In the genomic region with DNA sequence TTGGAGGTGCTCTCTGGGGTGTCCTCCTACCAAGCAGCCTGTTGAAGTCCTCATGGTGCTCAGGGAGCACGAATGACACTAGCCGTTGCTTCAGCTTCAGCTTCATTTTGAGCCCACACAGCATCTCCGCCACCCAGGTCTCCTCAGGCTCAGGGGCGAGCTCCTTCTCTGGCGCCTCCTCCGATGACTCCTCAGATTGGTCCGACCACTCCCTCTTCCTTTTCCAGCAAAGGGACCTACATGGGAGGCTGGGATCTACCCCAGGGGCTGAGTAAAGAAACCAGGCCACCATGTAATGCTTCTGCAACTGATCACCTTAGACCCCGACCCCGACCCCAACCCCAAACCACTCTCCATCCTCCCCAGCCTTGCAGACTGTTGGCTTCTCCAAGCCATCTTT, we compare ENCODE assay signal across 37 cellular contexts. TPM values are rescaled to one million over a fixed set of nuclear protein-coding genes. Genes with fewer than 3 reads are reported as not detected.
"Had no signal": no experiment of that assay in that cellular context is flagged by ENCODE, and none has a peak within 500 bp of the region (broad histone marks: within the 10 kb centered on the region; RNA-seq: fewer than 3 reads in every experiment).

No MANE protein-coding gene starts in this region.

- H3K27ac ChIP-seq: adrenal gland, ascending aorta, body of pancreas, brain microvascular endothelial cell, cardiac muscle cell had no signal

- ATAC-seq: activated naive CD4-positive, alpha-beta T cell treated with anti-CD3 and anti-CD28 coated beads, Interleukin-2, amount 50 U/mL, for 72 hours; activated naive CD8-positive, alpha-beta T cell treated with anti-CD3 and anti-CD28 coated beads, Interleukin-2, amount 50 U/mL, for 24 hours; activated T-cell treated with anti-CD3 and anti-CD28 coated beads, Interleukin-2, amount 50 U/mL, for 4 hours; activated T-cell treated with anti-CD3 and anti-CD28 coated beads, Interleukin-2, amount 50 U/mL, for 72 hours; activated T-helper 17 cell treated with anti-CD3 and anti-CD28 coated beads, Interleukin-2, amount 50 U/mL, for 72 hours; body of pancreas had no signal

- DNase-seq: activated effector memory CD4-positive, alpha-beta T cell treated with anti-CD3 and anti-CD28 coated beads, Interleukin-2, amount 50 U/mL, for 16 hours; activated effector memory CD4-positive, alpha-beta T cell treated with Interleukin-2 at 50 U/mL for 16 hours; activated gamma-delta T cell; activated gamma-delta T cell treated with Interleukin-2 at 50 U/mL for 16 hours; activated naive CD4-positive, alpha-beta T cell; activated naive CD4-positive, alpha-beta T cell treated with anti-CD3 and anti-CD28 coated beads for 36 hours; activated naive CD4-positive, alpha-beta T cell treated with anti-CD3 and anti-CD28 coated beads, Interleukin-2, amount 10 ng/mL, durations not matched to agents 7 days and 5 days; activated naive CD4-positive, alpha-beta T cell treated with anti-CD3 and anti-CD28 coated beads, Interleukin-2, amount 50 U/mL, for 16 hours; activated naive CD4-positive, alpha-beta T cell treated with Interleukin-2 at 50 U/mL for 16 hours; activated naive CD8-positive, alpha-beta T cell treated with anti-CD3 and anti-CD28 coated beads for 36 hours; activated naive CD8-positive, alpha-beta T cell treated with anti-CD3 and anti-CD28 coated beads, Interleukin-2, amount 10 ng/mL, durations not matched to agents 7 days and 5 days; activated naive CD8-positive, alpha-beta T cell treated with anti-CD3 and anti-CD28 coated beads, Interleukin-2, amount 50 U/mL, for 24 hours; activated T-cell treated with anti-CD3 and anti-CD28 coated beads, Interleukin-2, amount 50 U/mL, for 1 hour; activated T-cell treated with anti-CD3 and anti-CD28 coated beads, Interleukin-2, amount 50 U/mL, for 24 hours; activated T-cell treated with anti-CD3 and anti-CD28 coated beads, Interleukin-2, amount 50 U/mL, for 4 hours; activated T-cell treated with anti-CD3 and anti-CD28 coated beads, Interleukin-2, amount 50 U/mL, for 48 hours; activated T-cell treated with anti-CD3 and anti-CD28 coated beads, Interleukin-2, amount 50 U/mL, for 72 hours; adrenal gland; amniotic stem cell; amygdala; anterior cingulate cortex; aorta; body of pancreas; brain microvascular endothelial cell; caudate nucleus; central memory CD4-positive, alpha-beta T cell; cerebellar nuclear complex had no signal

- H3K4me3 ChIP-seq: adrenal gland, ascending aorta, body of pancreas, cardiac muscle cell had no signal

- H3K27me3 Mint-ChIP-seq: activated naive CD4-positive, alpha-beta T cell treated with anti-CD3 and anti-CD28 coated beads, Interleukin-2, amount 10 ng/mL, durations not matched to agents 7 days and 5 days; activated naive CD4-positive, alpha-beta T cell treated with anti-CD3 and anti-CD28 coated beads, Interleukin-2, amount 50 U/mL, for 24 hours; activated naive CD8-positive, alpha-beta T cell; activated naive CD8-positive, alpha-beta T cell treated with anti-CD3 and anti-CD28 coated beads for 36 hours; activated naive CD8-positive, alpha-beta T cell treated with anti-CD3 and anti-CD28 coated beads, Interleukin-2, amount 10 ng/mL, durations not matched to agents 7 days and 5 days; activated naive CD8-positive, alpha-beta T cell treated with anti-CD3 and anti-CD28 coated beads, Interleukin-2, amount 50 U/mL, for 24 hours; activated T-cell treated with anti-CD3 and anti-CD28 coated beads, Interleukin-2, amount 50 U/mL, for 24 hours; activated T-helper 17 cell treated with anti-CD3 and anti-CD28 coated beads, Interleukin-2, amount 50 U/mL, for 72 hours; brain; central memory CD8-positive, alpha-beta T cell had no signal

- H3K4me1 Mint-ChIP-seq: activated naive CD4-positive, alpha-beta T cell treated with anti-CD3 and anti-CD28 coated beads, Interleukin-2, amount 10 ng/mL, durations not matched to agents 7 days and 5 days; activated naive CD4-positive, alpha-beta T cell treated with anti-CD3 and anti-CD28 coated beads, Interleukin-2, amount 50 U/mL, for 24 hours; activated naive CD8-positive, alpha-beta T cell treated with anti-CD3 and anti-CD28 coated beads for 36 hours; activated naive CD8-positive, alpha-beta T cell treated with anti-CD3 and anti-CD28 coated beads, Interleukin-2, amount 10 ng/mL, durations not matched to agents 7 days and 5 days; activated naive CD8-positive, alpha-beta T cell treated with anti-CD3 and anti-CD28 coated beads, Interleukin-2, amount 50 U/mL, for 24 hours; brain had no signal

- H3K27me3 ChIP-seq: adrenal gland, ascending aorta, body of pancreas, brain microvascular endothelial cell, cardiac muscle cell had no signal

- H3K4me3 Mint-ChIP-seq: activated naive CD4-positive, alpha-beta T cell treated with anti-CD3 and anti-CD28 coated beads for 36 hours; activated naive CD4-positive, alpha-beta T cell treated with anti-CD3 and anti-CD28 coated beads, Interleukin-2, amount 10 ng/mL, durations not matched to agents 7 days and 5 days; activated naive CD4-positive, alpha-beta T cell treated with anti-CD3 and anti-CD28 coated beads, Interleukin-2, amount 50 U/mL, for 24 hours; activated naive CD8-positive, alpha-beta T cell; activated naive CD8-positive, alpha-beta T cell treated with anti-CD3 and anti-CD28 coated beads for 36 hours; activated naive CD8-positive, alpha-beta T cell treated with anti-CD3 and anti-CD28 coated beads, Interleukin-2, amount 10 ng/mL, durations not matched to agents 7 days and 5 days; activated naive CD8-positive, alpha-beta T cell treated with anti-CD3 and anti-CD28 coated beads, Interleukin-2, amount 50 U/mL, for 24 hours; activated T-cell treated with anti-CD3 and anti-CD28 coated beads, Interleukin-2, amount 50 U/mL, for 24 hours; activated T-cell treated with anti-CD3 and anti-CD28 coated beads, Interleukin-2, amount 50 U/mL, for 4 hours; activated T-cell treated with anti-CD3 and anti-CD28 coated beads, Interleukin-2, amount 50 U/mL, for 72 hours; activated T-helper 1 cell treated with anti-CD3 and anti-CD28 coated beads, Interleukin-12 subunit alpha, Interleukin-12 subunit beta, Interleukin-2, Interleukin-4 antibody, amounts not matched to agents 30 ng/mL and 10 ng/mL and 1 ng/mL, durations not matched to agents 14 hours and 24 hours and 36 hours; activated T-helper 17 cell treated with anti-CD3 and anti-CD28 coated beads, Interleukin-2, amount 50 U/mL, for 72 hours; brain; central memory CD8-positive, alpha-beta T cell had no signal

- H3K4me1 ChIP-seq: adrenal gland, ascending aorta, body of pancreas had no signal

- H3K9me3 ChIP-seq: adrenal gland, ascending aorta, body of pancreas had no signal

- H3K9me3 Mint-ChIP-seq: activated naive CD4-positive, alpha-beta T cell treated with anti-CD3 and anti-CD28 coated beads for 36 hours; activated naive CD4-positive, alpha-beta T cell treated with anti-CD3 and anti-CD28 coated beads, Interleukin-2, amount 10 ng/mL, durations not matched to agents 7 days and 5 days; activated naive CD4-positive, alpha-beta T cell treated with anti-CD3 and anti-CD28 coated beads, Interleukin-2, amount 50 U/mL, for 24 hours; activated naive CD4-positive, alpha-beta T cell treated with anti-CD3 and anti-CD28 coated beads, Interleukin-2, amount 50 U/mL, for 72 hours; activated naive CD8-positive, alpha-beta T cell treated with anti-CD3 and anti-CD28 coated beads for 36 hours; activated naive CD8-positive, alpha-beta T cell treated with anti-CD3 and anti-CD28 coated beads, Interleukin-2, amount 10 ng/mL, durations not matched to agents 7 days and 5 days; activated naive CD8-positive, alpha-beta T cell treated with anti-CD3 and anti-CD28 coated beads, Interleukin-2, amount 50 U/mL, for 24 hours; activated T-cell treated with anti-CD3 and anti-CD28 coated beads, Interleukin-2, amount 50 U/mL, for 24 hours; activated T-cell treated with anti-CD3 and anti-CD28 coated beads, Interleukin-2, amount 50 U/mL, for 4 hours; activated T-cell treated with anti-CD3 and anti-CD28 coated beads, Interleukin-2, amount 50 U/mL, for 72 hours; activated T-helper 1 cell treated with anti-CD3 and anti-CD28 coated beads, Interleukin-12 subunit alpha, Interleukin-12 subunit beta, Interleukin-2, Interleukin-4 antibody, amounts not matched to agents 30 ng/mL and 10 ng/mL and 1 ng/mL, durations not matched to agents 14 hours and 24 hours and 36 hours; activated T-helper 17 cell treated with anti-CD3 and anti-CD28 coated beads, Interleukin-2, amount 50 U/mL, for 72 hours; activated T-helper 2 cell treated with anti-CD3 and anti-CD28 coated beads, Interferon-gamma antibody, Interleukin-2, Interleukin-4, amounts not matched to agents 10 μg/mL and 5 μg/mL and 100 μg/mL, durations not matched to agents 14 hours and 24 hours and 36 hours; brain; central memory CD8-positive, alpha-beta T cell had no signal

- H3K36me3 Mint-ChIP-seq: activated naive CD4-positive, alpha-beta T cell treated with anti-CD3 and anti-CD28 coated beads, Interleukin-2, amount 50 U/mL, for 24 hours; activated naive CD8-positive, alpha-beta T cell; brain had no signal

- H3K36me3 ChIP-seq: adrenal gland, ascending aorta had no signal

- H3K27ac Mint-ChIP-seq: activated naive CD4-positive, alpha-beta T cell treated with anti-CD3 and anti-CD28 coated beads for 36 hours; activated naive CD4-positive, alpha-beta T cell treated with anti-CD3 and anti-CD28 coated beads, Interleukin-2, amount 10 ng/mL, durations not matched to agents 7 days and 5 days; activated naive CD4-positive, alpha-beta T cell treated with anti-CD3 and anti-CD28 coated beads, Interleukin-2, amount 50 U/mL, for 24 hours; activated naive CD8-positive, alpha-beta T cell; activated naive CD8-positive, alpha-beta T cell treated with anti-CD3 and anti-CD28 coated beads for 36 hours; activated naive CD8-positive, alpha-beta T cell treated with anti-CD3 and anti-CD28 coated beads, Interleukin-2, amount 10 ng/mL, durations not matched to agents 7 days and 5 days; activated naive CD8-positive, alpha-beta T cell treated with anti-CD3 and anti-CD28 coated beads, Interleukin-2, amount 50 U/mL, for 24 hours; activated T-cell treated with anti-CD3 and anti-CD28 coated beads, Interleukin-2, amount 50 U/mL, for 24 hours; activated T-helper 1 cell treated with anti-CD3 and anti-CD28 coated beads, Interleukin-12 subunit alpha, Interleukin-12 subunit beta, Interleukin-2, Interleukin-4 antibody, amounts not matched to agents 30 ng/mL and 10 ng/mL and 1 ng/mL, durations not matched to agents 14 hours and 24 hours and 36 hours; activated T-helper 17 cell treated with anti-CD3 and anti-CD28 coated beads, Interleukin-2, amount 50 U/mL, for 72 hours; activated T-helper 2 cell treated with anti-CD3 and anti-CD28 coated beads, Interferon-gamma antibody, Interleukin-2, Interleukin-4, amounts not matched to agents 10 μg/mL and 5 μg/mL and 100 μg/mL, durations not matched to agents 14 hours and 24 hours and 36 hours; brain had no signal

RNA-seq across cellular contexts. Expression of gene GDPD1, which starts 38.8 kb away (rescaled TPM):
- total RNA-seq: ascending aorta had no signal
